ENCODE assay signal across 29 cellular contexts in genomic region chr4:80535551-80535950, GRCh38.
"Had no signal": no experiment of that assay in that cellular context is flagged by ENCODE, and none has a peak within 500 bp of the region (broad histone marks: within the 10 kb centered on the region; RNA-seq: fewer than 3 reads in every experiment).

No MANE protein-coding gene starts in this region.

- H3K79me2 ChIP-seq: hepatocyte, parathyroid adenoma had no signal

- H3K27ac ChIP-seq: adrenal gland, ascending aorta, gastroesophageal sphincter, hepatocyte, parathyroid adenoma, psoas muscle, right atrium auricular region, stomach, thyroid gland, upper lobe of left lung, VCaP had no signal

- H3K27me3 ChIP-seq: adrenal gland, ascending aorta, gastroesophageal sphincter, hepatocyte, right atrium auricular region, stomach, thyroid gland, upper lobe of left lung had no signal

- H3K4me1 ChIP-seq: adrenal gland, ascending aorta, gastroesophageal sphincter, parathyroid adenoma, psoas muscle, right atrium auricular region, stomach, thyroid gland, upper lobe of left lung had no signal

- DNase-seq: activated CD4-positive, alpha-beta T cell treated with anti-CD3 and anti-CD28 coated beads for 4 hours; activated CD4-positive, alpha-beta T cell treated with anti-CD3 and anti-CD28 coated beads, Interleukin-2, amount 50 U/mL, for 48 hours; activated CD8-positive, alpha-beta memory T cell treated with anti-CD3 and anti-CD28 coated beads for 24 hours; activated effector memory CD4-positive, alpha-beta T cell treated with Interleukin-2 at 50 U/mL for 16 hours; activated naive CD4-positive, alpha-beta T cell treated with anti-CD3 and anti-CD28 coated beads for 36 hours; activated naive CD8-positive, alpha-beta T cell treated with anti-CD3 and anti-CD28 coated beads for 36 hours; adrenal gland; caudate nucleus; endodermal cell; immature natural killer cell; kidney; left colon; midbrain; naive thymus-derived CD8-positive, alpha-beta T cell; nucleus accumbens; psoas muscle; stimulated activated CD4-positive, alpha-beta T cell treated with anti-CD3 and anti-CD28 coated beads, Interleukin-15, amount 100 ng/mL, for 24 hours; stimulated activated CD4-positive, alpha-beta T cell treated with anti-CD3 and anti-CD28 coated beads, Interleukin-2, amount 100 ng/mL, for 24 hours; stimulated activated naive B cell treated with anti-CD40 and anti-IgM and Interleukin-4, amounts not matched to agents 10 μg/mL and 1 μg/mL and 100 μg/mL, for 72 hours; stomach; T-helper 1 cell; thyroid gland; upper lobe of left lung had no signal

- H2AFZ ChIP-seq: hepatocyte, parathyroid adenoma had no signal

- H3K36me3 ChIP-seq: adrenal gland, ascending aorta, gastroesophageal sphincter, right atrium auricular region, stomach, thyroid gland, upper lobe of left lung had no signal

- H3K4me2 ChIP-seq: hepatocyte had no signal

- H3K4me3 ChIP-seq: adrenal gland, ascending aorta, gastroesophageal sphincter, hepatocyte, psoas muscle, right atrium auricular region, stomach, thyroid gland, upper lobe of left lung had no signal

- H3K9ac ChIP-seq: parathyroid adenoma had no signal

- H3K9me3 ChIP-seq: adrenal gland, ascending aorta, gastroesophageal sphincter, psoas muscle, right atrium auricular region, stomach, thyroid gland, upper lobe of left lung had no signal
